1 cellular context compared by ENCODE assay signal in genomic region chr1:156627313-156627880, GRCh38.
TF ChIP-seq lines count a peak whose summit lies in the region.

No MANE protein-coding gene starts in this region.

TF ChIP-seq in GM12878, 131 proteins besides CTCF, POLR2A, EP300 and RAD21 (continued from another document):
- TF ChIP-seq, protein P1, sequence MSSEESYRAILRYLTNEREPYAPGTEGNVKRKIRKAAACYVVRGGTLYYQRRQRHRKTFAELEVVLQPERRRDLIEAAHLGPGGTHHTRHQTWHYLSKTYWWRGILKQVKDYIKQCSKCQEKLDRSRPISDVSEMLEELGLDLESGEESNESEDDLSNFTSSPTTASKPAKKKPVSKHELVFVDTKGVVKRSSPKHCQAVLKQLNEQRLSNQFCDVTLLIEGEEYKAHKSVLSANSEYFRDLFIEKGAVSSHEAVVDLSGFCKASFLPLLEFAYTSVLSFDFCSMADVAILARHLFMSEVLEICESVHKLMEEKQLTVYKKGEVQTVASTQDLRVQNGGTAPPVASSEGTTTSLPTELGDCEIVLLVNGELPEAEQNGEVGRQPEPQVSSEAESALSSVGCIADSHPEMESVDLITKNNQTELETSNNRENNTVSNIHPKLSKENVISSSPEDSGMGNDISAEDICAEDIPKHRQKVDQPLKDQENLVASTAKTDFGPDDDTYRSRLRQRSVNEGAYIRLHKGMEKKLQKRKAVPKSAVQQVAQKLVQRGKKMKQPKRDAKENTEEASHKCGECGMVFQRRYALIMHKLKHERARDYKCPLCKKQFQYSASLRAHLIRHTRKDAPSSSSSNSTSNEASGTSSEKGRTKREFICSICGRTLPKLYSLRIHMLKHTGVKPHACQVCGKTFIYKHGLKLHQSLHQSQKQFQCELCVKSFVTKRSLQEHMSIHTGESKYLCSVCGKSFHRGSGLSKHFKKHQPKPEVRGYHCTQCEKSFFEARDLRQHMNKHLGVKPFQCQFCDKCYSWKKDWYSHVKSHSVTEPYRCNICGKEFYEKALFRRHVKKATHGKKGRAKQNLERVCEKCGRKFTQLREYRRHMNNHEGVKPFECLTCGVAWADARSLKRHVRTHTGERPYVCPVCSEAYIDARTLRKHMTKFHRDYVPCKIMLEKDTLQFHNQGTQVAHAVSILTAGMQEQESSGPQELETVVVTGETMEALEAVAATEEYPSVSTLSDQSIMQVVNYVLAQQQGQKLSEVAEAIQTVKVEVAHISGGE (CRISPR knock-in tag; IDR thresholded peaks at IDR 0.05), result no peak
- TF ChIP-seq IKZF1 (conservative IDR thresholded peaks at IDR 0.05), result peak; percentile 25; the same call in 1 of the 2 replicates
